Comparison of ENCODE assay signal across 8 cellular contexts in genomic region chr12:53625946-53626701, GRCh38. TPM values are rescaled to one million over a fixed set of nuclear protein-coding genes. Genes with fewer than 3 reads are reported as not detected.
A peak's percentile ranks its signal among the peaks of the same experiment; 100 is the strongest.
DNase-seq lines count a peak whose midpoint lies in the region; ATAC-seq, FAIRE-seq and TF ChIP-seq lines count a peak whose summit lies in the region.

Gene ATF7, minus strand, starts transcription at chr12:53626382. Its CDS starts 25,382 bp downstream, at chr12:53601000.

- peaks cover 5% of the 10 kb centered on the region for H3K36me3 Mint-ChIP-seq in activated naive CD8-positive, alpha-beta T cell treated with anti-CD3 and anti-CD28 coated beads, Interleukin-2, amount 50 U/mL, for 24 hours (ENCODE audit: low read depth)

- peak within 1 kb of the TSS; percentile 92 for H3K4me3 Mint-ChIP-seq in activated naive CD8-positive, alpha-beta T cell treated with anti-CD3 and anti-CD28 coated beads, Interleukin-2, amount 50 U/mL, for 24 hours

- H3K27ac ChIP-seq in pancreas (peak within 1 kb of the TSS; percentile 76 to 97 (median 88)), tibial artery (peak within 1 kb of the TSS; percentile 86 to 89)

- H3K27me3 ChIP-seq in pancreas (no peaks in the 10 kb centered on the region), tibial artery (no peaks in the 10 kb centered on the region)

- ATAC-seq in HG02763 (IDR thresholded peaks at IDR 0.05; ENCODE audit: unreplicated experiment) = peak; percentile 96
- ATAC-seq in activated naive CD8-positive, alpha-beta T cell treated with anti-CD3 and anti-CD28 coated beads, Interleukin-2, amount 50 U/mL, for 24 hours = peak; percentile 98
- peak; percentile 97 for ATAC-seq in Right ventricle myocardium superior (ENCODE audit: poor library complexity)
- peak; percentile 94 to 98 (median 96) for ATAC-seq in pancreas

- H3K36me3 ChIP-seq in pancreas = no peaks in the 10 kb centered on the region
- no peaks in the 10 kb centered on the region for H3K36me3 ChIP-seq in tibial artery

- H3K9me3 ChIP-seq in pancreas (no peaks in the 10 kb centered on the region), tibial artery (no peaks in the 10 kb centered on the region)

- DNase-seq in GM12865 (ENCODE audit: low read depth) (peak; percentile 98), NCI-H1417 treated with DMSO at 0.1 percent for 48 hours (lab: John Stamatoyannopoulos, UW) (peak; percentile 98), SW480 (ENCODE audit: low spot score) (peak; percentile 97), Right ventricle myocardium superior (peak; percentile 98), pancreas (peak; percentile 96 to 100 (median 99)), tibial artery (peak; percentile 98 to 99)
- peak; percentile 99 for DNase-seq in activated naive CD8-positive, alpha-beta T cell treated with anti-CD3 and anti-CD28 coated beads, Interleukin-2, amount 50 U/mL, for 24 hours

- TF ChIP-seq CTCF in GM12865 (IDR thresholded peaks at IDR 0.05; ENCODE audit: insufficient read depth, low read depth, low read length, missing control alignments) (no peak), pancreas (IDR thresholded peaks at IDR 0.05) (no peak), tibial artery (IDR thresholded peaks at IDR 0.05) (peak in 1 of 2 experiments; percentile 16)

- peaks cover 46% of the 10 kb centered on the region for H3K4me1 Mint-ChIP-seq in activated naive CD8-positive, alpha-beta T cell treated with anti-CD3 and anti-CD28 coated beads, Interleukin-2, amount 50 U/mL, for 24 hours

- FAIRE-seq in pancreas (lab: Jason Lieb, UNC) = no peak

- peak within 1 kb of the TSS; percentile 97 for H3K27ac Mint-ChIP-seq in activated naive CD8-positive, alpha-beta T cell treated with anti-CD3 and anti-CD28 coated beads, Interleukin-2, amount 50 U/mL, for 24 hours

- intact Hi-C loops in Right ventricle myocardium superior (cut with DNase I) (loop anchor here (5.0 kb wide), 2 partner anchors 36 to 51 kb away; partner anchors contain the start of gene ATP5MC2), pancreas (cut with DNase I) (no loop called here), tibial artery (cut with DNase I; ENCODE audit: low total_unique reads) (loop anchor here (10.0 kb wide), 2 partner anchors 49 to 81 kb away; partner anchors contain the start of gene ATP5MC2)

- WGBS in pancreas, 2 donors = 0% methylated on average over 47 to 48 of the region's 48 CpGs

- H3K4me3 ChIP-seq in GM12865 (ENCODE audit: low read depth, low read length) (peak within 1 kb of the TSS; percentile 86), pancreas (peak within 1 kb of the TSS; percentile 24 to 60 (median 45)), tibial artery (peak within 1 kb of the TSS; percentile 58 to 63)

- H3K4me1 ChIP-seq in pancreas = peaks cover 3 to 29% (median 16%) of the 10 kb centered on the region in 3 donors
- peaks cover 0 to 47% (median 20%) of the 10 kb centered on the region in 4 donors for H3K4me1 ChIP-seq in tibial artery

- H3K27me3 Mint-ChIP-seq in activated naive CD8-positive, alpha-beta T cell treated with anti-CD3 and anti-CD28 coated beads, Interleukin-2, amount 50 U/mL, for 24 hours = no peaks in the 10 kb centered on the region

- no peaks in the 10 kb centered on the region for H3K9me3 Mint-ChIP-seq in activated naive CD8-positive, alpha-beta T cell treated with anti-CD3 and anti-CD28 coated beads, Interleukin-2, amount 50 U/mL, for 24 hours

RNA-seq across cellular contexts. Expression of gene ATF7, which starts in this region (rescaled TPM):
- total RNA-seq in Right ventricle myocardium superior (29.1 TPM), pancreas (10 to 100 TPM; 13.5 to 31.5 (median 19.6) TPM)
- 10 to 100 TPM; 11.6 to 17.3 TPM for polyA plus RNA-seq in pancreas

Comparison
In these comparisons a context has a peak if more than half of its experiments do, and no peak if none do; other contexts are left out.
1. Peak in every context shown above with its lines: DNase-seq, ATAC-seq, H3K4me3 ChIP-seq and H3K27ac ChIP-seq.
2. intact Hi-C loops: an anchor here in Right ventricle myocardium superior (5.0 kb wide) and tibial artery (10.0 kb wide); none called in pancreas.